ENCODE assay signal across 1 cellular context in genomic region chr5:115544371-115545064, GRCh38.
TF ChIP-seq lines count a peak whose summit lies in the region.

A gene with protein sequence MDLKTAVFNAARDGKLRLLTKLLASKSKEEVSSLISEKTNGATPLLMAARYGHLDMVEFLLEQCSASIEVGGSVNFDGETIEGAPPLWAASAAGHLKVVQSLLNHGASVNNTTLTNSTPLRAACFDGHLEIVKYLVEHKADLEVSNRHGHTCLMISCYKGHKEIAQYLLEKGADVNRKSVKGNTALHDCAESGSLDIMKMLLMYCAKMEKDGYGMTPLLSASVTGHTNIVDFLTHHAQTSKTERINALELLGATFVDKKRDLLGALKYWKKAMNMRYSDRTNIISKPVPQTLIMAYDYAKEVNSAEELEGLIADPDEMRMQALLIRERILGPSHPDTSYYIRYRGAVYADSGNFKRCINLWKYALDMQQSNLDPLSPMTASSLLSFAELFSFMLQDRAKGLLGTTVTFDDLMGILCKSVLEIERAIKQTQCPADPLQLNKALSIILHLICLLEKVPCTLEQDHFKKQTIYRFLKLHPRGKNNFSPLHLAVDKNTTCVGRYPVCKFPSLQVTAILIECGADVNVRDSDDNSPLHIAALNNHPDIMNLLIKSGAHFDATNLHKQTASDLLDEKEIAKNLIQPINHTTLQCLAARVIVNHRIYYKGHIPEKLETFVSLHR (minus strand): TSS chr5:115544775. CDS start chr5:115543493, 1,282 bp downstream.

TF ChIP-seq in HepG2, 621 proteins besides CTCF, POLR2A, EP300 and RAD21 (continued from another document and continues in another):
- TF ChIP-seq, protein P1, sequence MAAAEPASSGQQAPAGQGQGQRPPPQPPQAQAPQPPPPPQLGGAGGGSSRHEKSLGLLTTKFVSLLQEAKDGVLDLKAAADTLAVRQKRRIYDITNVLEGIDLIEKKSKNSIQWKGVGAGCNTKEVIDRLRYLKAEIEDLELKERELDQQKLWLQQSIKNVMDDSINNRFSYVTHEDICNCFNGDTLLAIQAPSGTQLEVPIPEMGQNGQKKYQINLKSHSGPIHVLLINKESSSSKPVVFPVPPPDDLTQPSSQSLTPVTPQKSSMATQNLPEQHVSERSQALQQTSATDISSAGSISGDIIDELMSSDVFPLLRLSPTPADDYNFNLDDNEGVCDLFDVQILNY (CRISPR knock-in tag; conservative IDR thresholded peaks at IDR 0.05) = peak; percentile 73
- TF ChIP-seq, protein P2, sequence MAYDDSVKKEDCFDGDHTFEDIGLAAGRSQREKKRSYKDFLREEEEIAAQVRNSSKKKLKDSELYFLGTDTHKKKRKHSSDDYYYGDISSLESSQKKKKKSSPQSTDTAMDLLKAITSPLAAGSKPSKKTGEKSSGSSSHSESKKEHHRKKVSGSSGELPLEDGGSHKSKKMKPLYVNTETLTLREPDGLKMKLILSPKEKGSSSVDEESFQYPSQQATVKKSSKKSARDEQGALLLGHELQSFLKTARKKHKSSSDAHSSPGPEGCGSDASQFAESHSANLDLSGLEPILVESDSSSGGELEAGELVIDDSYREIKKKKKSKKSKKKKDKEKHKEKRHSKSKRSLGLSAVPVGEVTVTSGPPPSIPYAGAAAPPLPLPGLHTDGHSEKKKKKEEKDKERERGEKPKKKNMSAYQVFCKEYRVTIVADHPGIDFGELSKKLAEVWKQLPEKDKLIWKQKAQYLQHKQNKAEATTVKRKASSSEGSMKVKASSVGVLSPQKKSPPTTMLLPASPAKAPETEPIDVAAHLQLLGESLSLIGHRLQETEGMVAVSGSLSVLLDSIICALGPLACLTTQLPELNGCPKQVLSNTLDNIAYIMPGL (CRISPR knock-in tag; IDR thresholded peaks at IDR 0.05; ENCODE audit: borderline replicate concordance in 1 of 2, low read depth in 1 of 2) = peak; percentile 83 to 92
- TF ChIP-seq, protein P3, sequence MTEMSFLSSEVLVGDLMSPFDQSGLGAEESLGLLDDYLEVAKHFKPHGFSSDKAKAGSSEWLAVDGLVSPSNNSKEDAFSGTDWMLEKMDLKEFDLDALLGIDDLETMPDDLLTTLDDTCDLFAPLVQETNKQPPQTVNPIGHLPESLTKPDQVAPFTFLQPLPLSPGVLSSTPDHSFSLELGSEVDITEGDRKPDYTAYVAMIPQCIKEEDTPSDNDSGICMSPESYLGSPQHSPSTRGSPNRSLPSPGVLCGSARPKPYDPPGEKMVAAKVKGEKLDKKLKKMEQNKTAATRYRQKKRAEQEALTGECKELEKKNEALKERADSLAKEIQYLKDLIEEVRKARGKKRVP (CRISPR knock-in tag; IDR thresholded peaks at IDR 0.05) = peak in 1 of 2 experiments; percentile 93; a peak in 2 of 4 replicates
- TF ChIP-seq, protein P4, sequence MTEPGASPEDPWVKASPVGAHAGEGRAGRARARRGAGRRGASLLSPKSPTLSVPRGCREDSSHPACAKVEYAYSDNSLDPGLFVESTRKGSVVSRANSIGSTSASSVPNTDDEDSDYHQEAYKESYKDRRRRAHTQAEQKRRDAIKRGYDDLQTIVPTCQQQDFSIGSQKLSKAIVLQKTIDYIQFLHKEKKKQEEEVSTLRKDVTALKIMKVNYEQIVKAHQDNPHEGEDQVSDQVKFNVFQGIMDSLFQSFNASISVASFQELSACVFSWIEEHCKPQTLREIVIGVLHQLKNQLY (CRISPR knock-in tag; IDR thresholded peaks at IDR 0.05) = no peak; the same call in 1 of the 2 replicates
- TF ChIP-seq, protein P5, sequence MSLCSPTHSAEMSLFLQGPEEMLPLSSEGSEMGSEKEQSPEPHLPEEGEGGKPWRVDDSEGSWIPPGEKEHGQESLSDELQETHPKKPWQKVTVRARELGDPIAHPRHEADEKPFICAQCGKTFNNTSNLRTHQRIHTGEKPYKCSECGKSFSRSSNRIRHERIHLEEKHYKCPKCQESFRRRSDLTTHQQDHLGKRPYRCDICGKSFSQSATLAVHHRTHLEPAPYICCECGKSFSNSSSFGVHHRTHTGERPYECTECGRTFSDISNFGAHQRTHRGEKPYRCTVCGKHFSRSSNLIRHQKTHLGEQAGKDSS (CRISPR knock-in tag; IDR thresholded peaks at IDR 0.05; ENCODE audit: borderline replicate concordance, low read depth) = peak; percentile 80
- TF ChIP-seq BCL6 (CRISPR knock-in tag; IDR thresholded peaks at IDR 0.05) (peak; percentile 42; the same call in 1 of the 2 replicates), CHD2 (IDR thresholded peaks at IDR 0.05; ENCODE audit: low read depth, low read length) (no peak), RNF2 (conservative IDR thresholded peaks at IDR 0.05; ENCODE audit: low read depth) (no peak), SNAPC2 (CRISPR knock-in tag; IDR thresholded peaks at IDR 0.05) (0 out of 2 replicates have a peak, but pooled peaks have one; percentile 42), YEATS4 (CRISPR knock-in tag; IDR thresholded peaks at IDR 0.05; ENCODE audit: borderline replicate concordance) (peak; percentile 44; the same call in 1 of the 2 replicates), ELF4 (CRISPR knock-in tag; IDR thresholded peaks at IDR 0.05; ENCODE audit: borderline replicate concordance) (no peak), SRSF4 (IDR thresholded peaks at IDR 0.05; ENCODE audit: low read depth, low read length, poor library complexity, severe bottlenecking) (no peak), MXI1 (IDR thresholded peaks at IDR 0.05; ENCODE audit: borderline replicate concordance, low read depth, low read length) (peak; percentile 76; the same call in 1 of the 3 replicates), MTF1 (CRISPR knock-in tag; IDR thresholded peaks at IDR 0.05) (no peak), ZNF629 (CRISPR knock-in tag; conservative IDR thresholded peaks at IDR 0.05) (peak; percentile 8; the same call in 1 of the 2 replicates), NAIF1 (CRISPR knock-in tag; IDR thresholded peaks at IDR 0.05; ENCODE audit: borderline replicate concordance) (peak; percentile 81), ZFP62 (CRISPR knock-in tag; IDR thresholded peaks at IDR 0.05) (no peak), SAP130 (CRISPR knock-in tag; IDR thresholded peaks at IDR 0.05; ENCODE audit: low read depth) (peak; percentile 97), ZNF724P (CRISPR knock-in tag; IDR thresholded peaks at IDR 0.05; ENCODE audit: borderline replicate concordance) (peak; percentile 82; the same call in 1 of the 2 replicates), GMEB1 (CRISPR knock-in tag; IDR thresholded peaks at IDR 0.05; ENCODE audit: borderline replicate concordance) (peak; percentile 77), HNF4A (CRISPR knock-in tag; IDR thresholded peaks at IDR 0.05) (no peak; the same call in 1 of the 2 replicates), ZNF142 (CRISPR knock-in tag; IDR thresholded peaks at IDR 0.05) (peak; percentile 51; the same call in 1 of the 2 replicates), ZNF678 (CRISPR knock-in tag; IDR thresholded peaks at IDR 0.05) (0 out of 2 replicates have a peak, but pooled peaks have one; percentile 49), RBM22 (optimal IDR thresholded peaks at IDR 0.05; ENCODE audit: low read length) (no peak), KLF16 (CRISPR knock-in tag; IDR thresholded peaks at IDR 0.05) (peak in 1 of 2 experiments; percentile 81; a peak in 2 of 4 replicates), CREB1 (IDR thresholded peaks at IDR 0.05) (peak; percentile 51), CREB1 (CRISPR knock-in tag; IDR thresholded peaks at IDR 0.05) (no peak), ZNF3 (CRISPR knock-in tag; IDR thresholded peaks at IDR 0.05) (no peak), ZNF20 (CRISPR knock-in tag; IDR thresholded peaks at IDR 0.05) (no peak), ZNF292 (CRISPR knock-in tag; IDR thresholded peaks at IDR 0.05; ENCODE audit: borderline replicate concordance, low read depth) (no peak), ZFY (CRISPR knock-in tag; IDR thresholded peaks at IDR 0.05) (peak; percentile 89), ZNF550 (CRISPR knock-in tag; IDR thresholded peaks at IDR 0.05; ENCODE audit: borderline replicate concordance) (no peak), FOSL1 (CRISPR knock-in tag; IDR thresholded peaks at IDR 0.05; ENCODE audit: borderline replicate concordance) (no peak), PHF5A (CRISPR knock-in tag; IDR thresholded peaks at IDR 0.05; ENCODE audit: low read depth, unreplicated experiment) (no peak), ZSCAN29 (CRISPR knock-in tag; conservative IDR thresholded peaks at IDR 0.05) (no peak), ZNF530 (CRISPR knock-in tag; IDR thresholded peaks at IDR 0.05; ENCODE audit: low read depth) (no peak), HIVEP1 (CRISPR knock-in tag; IDR thresholded peaks at IDR 0.05) (no peak; the same call in 1 of the 2 replicates), ZNF34 (CRISPR knock-in tag; IDR thresholded peaks at IDR 0.05; ENCODE audit: borderline replicate concordance) (no peak), ZNF317 (CRISPR knock-in tag; IDR thresholded peaks at IDR 0.05) (peak; percentile 63; the same call in 1 of the 2 replicates), ZNF775 (CRISPR knock-in tag; IDR thresholded peaks at IDR 0.05; ENCODE audit: borderline replicate concordance) (no peak), ZNF547 (CRISPR knock-in tag; IDR thresholded peaks at IDR 0.05) (peak; percentile 83)
- TF ChIP-seq, protein P6, sequence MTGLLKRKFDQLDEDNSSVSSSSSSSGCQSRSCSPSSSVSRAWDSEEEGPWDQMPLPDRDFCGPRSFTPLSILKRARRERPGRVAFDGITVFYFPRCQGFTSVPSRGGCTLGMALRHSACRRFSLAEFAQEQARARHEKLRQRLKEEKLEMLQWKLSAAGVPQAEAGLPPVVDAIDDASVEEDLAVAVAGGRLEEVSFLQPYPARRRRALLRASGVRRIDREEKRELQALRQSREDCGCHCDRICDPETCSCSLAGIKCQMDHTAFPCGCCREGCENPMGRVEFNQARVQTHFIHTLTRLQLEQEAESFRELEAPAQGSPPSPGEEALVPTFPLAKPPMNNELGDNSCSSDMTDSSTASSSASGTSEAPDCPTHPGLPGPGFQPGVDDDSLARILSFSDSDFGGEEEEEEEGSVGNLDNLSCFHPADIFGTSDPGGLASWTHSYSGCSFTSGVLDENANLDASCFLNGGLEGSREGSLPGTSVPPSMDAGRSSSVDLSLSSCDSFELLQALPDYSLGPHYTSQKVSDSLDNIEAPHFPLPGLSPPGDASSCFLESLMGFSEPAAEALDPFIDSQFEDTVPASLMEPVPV (CRISPR knock-in tag; IDR thresholded peaks at IDR 0.05) = peak; percentile 42
- TF ChIP-seq, protein P7, sequence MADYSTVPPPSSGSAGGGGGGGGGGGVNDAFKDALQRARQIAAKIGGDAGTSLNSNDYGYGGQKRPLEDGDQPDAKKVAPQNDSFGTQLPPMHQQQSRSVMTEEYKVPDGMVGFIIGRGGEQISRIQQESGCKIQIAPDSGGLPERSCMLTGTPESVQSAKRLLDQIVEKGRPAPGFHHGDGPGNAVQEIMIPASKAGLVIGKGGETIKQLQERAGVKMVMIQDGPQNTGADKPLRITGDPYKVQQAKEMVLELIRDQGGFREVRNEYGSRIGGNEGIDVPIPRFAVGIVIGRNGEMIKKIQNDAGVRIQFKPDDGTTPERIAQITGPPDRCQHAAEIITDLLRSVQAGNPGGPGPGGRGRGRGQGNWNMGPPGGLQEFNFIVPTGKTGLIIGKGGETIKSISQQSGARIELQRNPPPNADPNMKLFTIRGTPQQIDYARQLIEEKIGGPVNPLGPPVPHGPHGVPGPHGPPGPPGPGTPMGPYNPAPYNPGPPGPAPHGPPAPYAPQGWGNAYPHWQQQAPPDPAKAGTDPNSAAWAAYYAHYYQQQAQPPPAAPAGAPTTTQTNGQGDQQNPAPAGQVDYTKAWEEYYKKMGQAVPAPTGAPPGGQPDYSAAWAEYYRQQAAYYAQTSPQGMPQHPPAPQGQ (CRISPR knock-in tag; IDR thresholded peaks at IDR 0.05; ENCODE audit: borderline replicate concordance) = no peak
